ENCODE assay signal across 3 cellular contexts in the genomic region with DNA sequence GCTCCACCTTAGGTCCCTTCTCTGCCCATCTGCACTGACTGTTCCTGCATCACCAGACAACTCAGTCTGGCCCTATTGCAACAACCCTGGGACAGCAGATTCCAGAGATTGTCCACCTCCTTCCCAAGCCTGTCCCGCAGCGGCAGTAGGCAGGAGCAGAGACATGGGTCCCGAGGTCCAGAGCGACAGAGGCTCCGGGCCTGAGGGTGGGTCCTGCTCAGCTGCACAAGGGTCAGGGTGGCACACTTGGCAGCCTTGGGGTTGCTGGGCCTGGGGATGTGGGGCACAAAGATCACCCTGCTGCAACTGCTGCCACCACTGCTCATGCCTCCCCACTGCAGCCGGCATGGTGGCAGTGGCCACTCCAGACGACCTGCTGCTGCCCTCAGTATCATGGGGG.
"Had no signal": no experiment of that assay in that cellular context is flagged by ENCODE, and none has a peak within 500 bp of the region (broad histone marks: within the 10 kb centered on the region; RNA-seq: fewer than 3 reads in every experiment).

No MANE protein-coding gene starts in this region.

- H3K4me3 ChIP-seq: GM12878 had no signal

- DNase-seq: GDM1, GF-D8 had no signal

- ATAC-seq: GM12878 had no signal
